14 cellular contexts compared by ENCODE assay signal in genomic region chr21:46187251-46187650, GRCh38. TPM values are rescaled to one million over a fixed set of nuclear protein-coding genes. Genes with fewer than 3 reads are reported as not detected.
"Had no signal": no experiment of that assay in that cellular context is flagged by ENCODE, and none has a peak within 500 bp of the region (broad histone marks: within the 10 kb centered on the region; RNA-seq: fewer than 3 reads in every experiment).

No MANE protein-coding gene starts in this region.

- H3K9me3 ChIP-seq: ovary had no signal

- ATAC-seq: activated naive CD8-positive, alpha-beta T cell treated with anti-CD3 and anti-CD28 coated beads, Interleukin-2, amount 50 U/mL, for 24 hours; left colon; stimulated activated naive CD8-positive, alpha-beta T cell treated with anti-CD3 and anti-CD28 coated beads, Interleukin-15, Interleukin-2, amounts not matched to agents 100 U/mL and 50 U/mL, for 24 hours had no signal

- H3K9me3 Mint-ChIP-seq: activated CD4-positive, alpha-beta memory T cell treated with anti-CD3 and anti-CD28 coated beads, Interleukin-2, amount 10 ng/mL, durations not matched to agents 7 days and 5 days; activated naive CD8-positive, alpha-beta T cell treated with anti-CD3 and anti-CD28 coated beads, Interleukin-2, amount 50 U/mL, for 24 hours; central memory CD8-positive, alpha-beta T cell; immature natural killer cell; memory B cell had no signal

- DNase-seq: activated CD4-positive, alpha-beta memory T cell treated with anti-CD3 and anti-CD28 coated beads, Interleukin-2, amount 10 ng/mL, durations not matched to agents 7 days and 5 days; activated CD8-positive, alpha-beta memory T cell treated with anti-CD3 and anti-CD28 coated beads, Interleukin-2, amount 50 U/mL, for 4 hours; activated naive CD4-positive, alpha-beta T cell; activated naive CD8-positive, alpha-beta T cell treated with anti-CD3 and anti-CD28 coated beads, Interleukin-2, amount 50 U/mL, for 24 hours; immature natural killer cell; left colon; SIG-M5; stimulated activated CD4-positive, alpha-beta T cell treated with anti-CD3 and anti-CD28 coated beads, Interleukin-4, amount 100 ng/mL, for 1 hour; stimulated activated CD8-positive, alpha-beta memory T cell treated with anti-CD3 and anti-CD28 coated beads, Interleukin-4, amount 100 ng/mL, for 48 hours; stimulated activated naive CD8-positive, alpha-beta T cell treated with anti-CD3 and anti-CD28 coated beads, Interleukin-15, Interleukin-2, amounts not matched to agents 100 U/mL and 50 U/mL, for 24 hours had no signal

- H3K36me3 ChIP-seq: ovary had no signal

- H3K4me3 ChIP-seq: ovary had no signal

- H3K27ac Mint-ChIP-seq: activated CD4-positive, alpha-beta memory T cell treated with anti-CD3 and anti-CD28 coated beads, Interleukin-2, amount 10 ng/mL, durations not matched to agents 7 days and 5 days; activated naive CD8-positive, alpha-beta T cell treated with anti-CD3 and anti-CD28 coated beads, Interleukin-2, amount 50 U/mL, for 24 hours; memory B cell had no signal

- H3K4me3 Mint-ChIP-seq: activated CD4-positive, alpha-beta memory T cell treated with anti-CD3 and anti-CD28 coated beads, Interleukin-2, amount 10 ng/mL, durations not matched to agents 7 days and 5 days; activated naive CD8-positive, alpha-beta T cell treated with anti-CD3 and anti-CD28 coated beads, Interleukin-2, amount 50 U/mL, for 24 hours; central memory CD8-positive, alpha-beta T cell; immature natural killer cell; memory B cell had no signal

- H3K27ac ChIP-seq: ovary had no signal

- H3K36me3 Mint-ChIP-seq: memory B cell had no signal

- H3K27me3 Mint-ChIP-seq: activated naive CD8-positive, alpha-beta T cell treated with anti-CD3 and anti-CD28 coated beads, Interleukin-2, amount 50 U/mL, for 24 hours; central memory CD8-positive, alpha-beta T cell; memory B cell had no signal

- H3K27me3 ChIP-seq: ovary had no signal

- H3K4me1 Mint-ChIP-seq: central memory CD8-positive, alpha-beta T cell; memory B cell had no signal

RNA-seq across cellular contexts. Expression of gene FTCD, which starts 31.9 kb away (rescaled TPM):
- total RNA-seq: epithelial cell of proximal tubule had no signal
- polyA plus RNA-seq: immature natural killer cell had no signal
